9 cellular contexts compared by ENCODE assay signal in genomic region chr10:34553753-34554152, GRCh38.
"Had no signal": no experiment of that assay in that cellular context is flagged by ENCODE, and none has a peak within 500 bp of the region (broad histone marks: within the 10 kb centered on the region; RNA-seq: fewer than 3 reads in every experiment).

No MANE protein-coding gene starts in this region.

- H3K27ac Mint-ChIP-seq: GM23338, H9, HFFc6 had no signal

- H3K9me3 Mint-ChIP-seq: GM23338, H9, HFFc6 had no signal

- DNase-seq: H9, HCEC 1CT, HFFc6, IMR-90, KG1 had no signal

- ATAC-seq: GM23338, HepG2, K562 had no signal

- H3K4me3 Mint-ChIP-seq: GM23338, H9, HFFc6 had no signal

- H3K27ac ChIP-seq: HL-60 had no signal

- H3K4me3 ChIP-seq: GM23338, K562 had no signal
